Comparison of ENCODE assay signal across 28 cellular contexts in the genomic region with DNA sequence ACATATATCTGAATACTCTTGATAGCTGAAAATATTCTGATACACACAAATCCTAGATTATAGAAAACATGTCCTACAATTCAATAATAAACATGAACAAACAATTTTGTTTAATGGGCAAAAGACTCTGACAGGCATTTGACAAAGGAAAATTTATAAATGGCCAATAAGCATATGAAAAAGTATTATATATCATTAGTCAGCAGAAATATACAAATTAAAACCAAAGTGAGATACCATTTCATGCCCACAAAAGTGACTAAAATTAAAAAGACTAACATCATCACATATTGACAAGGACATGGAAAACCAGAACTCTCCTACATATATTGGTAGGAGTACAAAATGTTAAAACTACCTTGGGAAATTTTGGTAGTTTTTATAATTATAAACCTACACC.
"Had no signal": no experiment of that assay in that cellular context is flagged by ENCODE, and none has a peak within 500 bp of the region (broad histone marks: within the 10 kb centered on the region; RNA-seq: fewer than 3 reads in every experiment).

No MANE protein-coding gene starts in this region.

- H3K9me3 ChIP-seq: ovary, psoas muscle, spleen, suprapubic skin, testis, tibial artery, transverse colon, upper lobe of right lung, uterus had no signal

- H3K4me1 ChIP-seq: parathyroid adenoma, psoas muscle, tibial artery, upper lobe of right lung, uterus had no signal

- H3K4me2 ChIP-seq: neural progenitor cell, smooth muscle cell had no signal

- H3K27ac ChIP-seq: neural progenitor cell, ovary, parathyroid adenoma, psoas muscle, skin epidermis, spleen, suprapubic skin, testis, tibial artery, transverse colon, upper lobe of right lung, uterus had no signal

- H3K27me3 ChIP-seq: neural progenitor cell, ovary, spleen, testis, tibial artery, transverse colon, upper lobe of right lung, uterus had no signal

- H3K36me3 ChIP-seq: neural progenitor cell, ovary, spleen, suprapubic skin, tibial artery, transverse colon, upper lobe of right lung, uterus had no signal

- DNase-seq: natural killer cell; occipital lobe; ovary; posterior cingulate gyrus; psoas muscle; right cardiac atrium; spleen; stimulated activated CD4-positive, alpha-beta T cell treated with anti-CD3 and anti-CD28 coated beads, Interleukin-12 subunit alpha, Interleukin-12 subunit beta, amount 100 ng/mL, for 4 hours; stimulated activated CD4-positive, alpha-beta T cell treated with anti-CD3 and anti-CD28 coated beads, Interleukin-1b, Interleukin-23, amount 100 ng/mL, for 48 hours; stimulated activated CD4-positive, alpha-beta T cell treated with anti-CD3 and anti-CD28 coated beads, Interleukin-4, amount 100 ng/mL, for 1 hour; stimulated activated CD4-positive, alpha-beta T cell treated with anti-CD3 and anti-CD28 coated beads, Interleukin-4, amount 100 ng/mL, for 4 hours; stimulated activated CD8-positive, alpha-beta memory T cell treated with anti-CD3 and anti-CD28 coated beads, Interleukin-4, amount 100 ng/mL, for 48 hours; stimulated activated naive CD4-positive, alpha-beta T cell; stimulated activated naive CD8-positive, alpha-beta T cell treated with anti-CD3 and anti-CD28 coated beads, Interleukin-15, amount 100 ng/mL, for 72 hours; stimulated activated naive CD8-positive, alpha-beta T cell treated with anti-CD3 and anti-CD28 coated beads, Interleukin-15, Interleukin-2, amounts not matched to agents 100 U/mL and 50 U/mL, for 24 hours; substantia nigra; testis; tibial artery; transverse colon; upper lobe of right lung; uterus had no signal

- H3K9ac ChIP-seq: neural progenitor cell, parathyroid adenoma had no signal

- H3K4me3 ChIP-seq: neural progenitor cell, ovary, psoas muscle, skin epidermis, smooth muscle cell, spleen, suprapubic skin, testis, tibial artery, transverse colon, upper lobe of right lung, uterus had no signal

- H2AFZ ChIP-seq: neural progenitor cell, parathyroid adenoma had no signal

- ATAC-seq: natural killer cell; psoas muscle; right cardiac atrium; sciatic nerve; stimulated activated memory B cell treated with anti-CD40 and anti-IgM and Interleukin-4, amounts not matched to agents 10 μg/mL and 1 μg/mL and 100 μg/mL, for 72 hours; stimulated activated naive CD8-positive, alpha-beta T cell treated with anti-CD3 and anti-CD28 coated beads, Interleukin-15, amount 100 ng/mL, for 72 hours; stimulated activated naive CD8-positive, alpha-beta T cell treated with anti-CD3 and anti-CD28 coated beads, Interleukin-15, Interleukin-2, amounts not matched to agents 100 U/mL and 50 U/mL, for 24 hours; upper lobe of right lung had no signal
